In genomic region chr13:79992111-79992510, GRCh38 we compare ENCODE assay signal across 34 cellular contexts.
"Had no signal": no experiment of that assay in that cellular context is flagged by ENCODE, and none has a peak within 500 bp of the region (broad histone marks: within the 10 kb centered on the region; RNA-seq: fewer than 3 reads in every experiment).

No MANE protein-coding gene starts in this region.

- H3K9me3 Mint-ChIP-seq: activated CD4-positive, alpha-beta memory T cell treated with anti-CD3 and anti-CD28 coated beads for 36 hours; activated CD4-positive, alpha-beta T cell treated with anti-CD3 and anti-CD28 coated beads, Interleukin-2, amount 10 ng/mL, durations not matched to agents 7 days and 5 days; activated naive CD8-positive, alpha-beta T cell treated with anti-CD3 and anti-CD28 coated beads, Interleukin-2, amount 50 U/mL, for 24 hours; activated T-helper 1 cell treated with anti-CD3 and anti-CD28 coated beads, Interleukin-12 subunit alpha, Interleukin-12 subunit beta, Interleukin-2, Interleukin-4 antibody, amounts not matched to agents 30 ng/mL and 10 ng/mL and 1 ng/mL, durations not matched to agents 14 hours and 24 hours and 36 hours; T-helper 1 cell treated with Interleukin-12 subunit alpha and Interleukin-12 subunit beta and Interleukin-4 antibody, amounts not matched to agents 30 μg/mL and 1 μg/mL, for 36 hours; T-helper 2 cell treated with Interferon-gamma antibody and Interleukin-4, amounts not matched to agents 5 μg/mL and 100 μg/mL, for 36 hours had no signal

- H3K4me2 ChIP-seq: SK-N-SH had no signal

- H3K9ac ChIP-seq: SK-N-SH had no signal

- H3K4me1 Mint-ChIP-seq: activated CD4-positive, alpha-beta T cell treated with anti-CD3 and anti-CD28 coated beads, Interleukin-2, amount 10 ng/mL, durations not matched to agents 7 days and 5 days; activated naive CD8-positive, alpha-beta T cell treated with anti-CD3 and anti-CD28 coated beads, Interleukin-2, amount 50 U/mL, for 24 hours; central memory CD8-positive, alpha-beta T cell had no signal

- H3K9me3 ChIP-seq: Peyer's patch, SJSA1, SK-N-SH had no signal

- DNase-seq: activated CD4-positive, alpha-beta memory T cell treated with anti-CD3 and anti-CD28 coated beads for 36 hours; activated CD4-positive, alpha-beta T cell treated with anti-CD3 and anti-CD28 coated beads, Interleukin-2, amount 10 ng/mL, durations not matched to agents 7 days and 5 days; activated CD8-positive, alpha-beta memory T cell treated with anti-CD3 and anti-CD28 coated beads, Interleukin-2, amount 50 U/mL, for 4 hours; activated gamma-delta T cell treated with Interleukin-2 at 50 U/mL for 16 hours; activated naive CD4-positive, alpha-beta T cell treated with anti-CD3 and anti-CD28 coated beads for 36 hours; activated naive CD8-positive, alpha-beta T cell treated with anti-CD3 and anti-CD28 coated beads, Interleukin-2, amount 50 U/mL, for 24 hours; activated T-cell treated with anti-CD3 and anti-CD28 coated beads for 4 hours; activated T-cell treated with anti-CD3 and anti-CD28 coated beads, Interleukin-2, amount 50 U/mL, for 4 hours; amniotic stem cell; aorta; brain microvascular endothelial cell; Kasumi-1; KG1; MG63; NCI-H1048; NCI-H1105 treated with DMSO at 0.1 percent for 48 hours; NCI-H1436; NCI-H1694; NCI-H1930; NCI-H2081 treated with DMSO at 0.1 percent for 48 hours; NCI-H345; NCI-H524 treated with DMSO at 0.1 percent for 48 hours; PC-3; Peyer's patch; RPMI8226; SHP77 treated with DMSO at 0.1 percent for 48 hours; SK-N-SH had no signal

- H3K36me3 ChIP-seq: brain microvascular endothelial cell, cardiac muscle cell, MG63, Peyer's patch, SJSA1 had no signal

- H3K27ac ChIP-seq: brain microvascular endothelial cell, cardiac muscle cell, Peyer's patch, SJSA1 had no signal

- H3K4me3 ChIP-seq: cardiac muscle cell, MG63, Peyer's patch, SJSA1 had no signal

- H3K4me3 Mint-ChIP-seq: activated CD4-positive, alpha-beta memory T cell treated with anti-CD3 and anti-CD28 coated beads for 36 hours; activated CD4-positive, alpha-beta T cell treated with anti-CD3 and anti-CD28 coated beads, Interleukin-2, amount 10 ng/mL, durations not matched to agents 7 days and 5 days; activated naive CD4-positive, alpha-beta T cell treated with anti-CD3 and anti-CD28 coated beads for 36 hours; activated naive CD8-positive, alpha-beta T cell treated with anti-CD3 and anti-CD28 coated beads, Interleukin-2, amount 50 U/mL, for 24 hours; activated T-cell treated with anti-CD3 and anti-CD28 coated beads, Interleukin-2, amount 50 U/mL, for 4 hours; activated T-helper 1 cell treated with anti-CD3 and anti-CD28 coated beads, Interleukin-12 subunit alpha, Interleukin-12 subunit beta, Interleukin-2, Interleukin-4 antibody, amounts not matched to agents 30 ng/mL and 10 ng/mL and 1 ng/mL, durations not matched to agents 14 hours and 24 hours and 36 hours; central memory CD8-positive, alpha-beta T cell; T-helper 1 cell treated with Interleukin-12 subunit alpha and Interleukin-12 subunit beta and Interleukin-4 antibody, amounts not matched to agents 30 μg/mL and 1 μg/mL, for 36 hours; T-helper 2 cell treated with Interferon-gamma antibody and Interleukin-4, amounts not matched to agents 5 μg/mL and 100 μg/mL, for 36 hours had no signal

- H3K36me3 Mint-ChIP-seq: activated CD4-positive, alpha-beta memory T cell treated with anti-CD3 and anti-CD28 coated beads for 36 hours; activated naive CD4-positive, alpha-beta T cell treated with anti-CD3 and anti-CD28 coated beads, Interleukin-2, amount 50 U/mL, for 72 hours had no signal

- H3K27me3 ChIP-seq: brain microvascular endothelial cell, cardiac muscle cell, MG63, Peyer's patch, SJSA1 had no signal

- H3K27me3 Mint-ChIP-seq: activated CD4-positive, alpha-beta memory T cell treated with anti-CD3 and anti-CD28 coated beads for 36 hours; activated CD4-positive, alpha-beta T cell treated with anti-CD3 and anti-CD28 coated beads, Interleukin-2, amount 10 ng/mL, durations not matched to agents 7 days and 5 days; activated naive CD8-positive, alpha-beta T cell treated with anti-CD3 and anti-CD28 coated beads, Interleukin-2, amount 50 U/mL, for 24 hours; central memory CD8-positive, alpha-beta T cell had no signal

- ATAC-seq: activated naive CD4-positive, alpha-beta T cell treated with anti-CD3 and anti-CD28 coated beads, Interleukin-2, amount 50 U/mL, for 72 hours; activated naive CD8-positive, alpha-beta T cell treated with anti-CD3 and anti-CD28 coated beads, Interleukin-2, amount 50 U/mL, for 24 hours; activated T-cell treated with anti-CD3 and anti-CD28 coated beads, Interleukin-2, amount 50 U/mL, for 4 hours; PC-3 had no signal

- H3K27ac Mint-ChIP-seq: activated CD4-positive, alpha-beta memory T cell treated with anti-CD3 and anti-CD28 coated beads for 36 hours; activated CD4-positive, alpha-beta T cell treated with anti-CD3 and anti-CD28 coated beads, Interleukin-2, amount 10 ng/mL, durations not matched to agents 7 days and 5 days; activated naive CD4-positive, alpha-beta T cell treated with anti-CD3 and anti-CD28 coated beads for 36 hours; activated naive CD4-positive, alpha-beta T cell treated with anti-CD3 and anti-CD28 coated beads, Interleukin-2, amount 50 U/mL, for 72 hours; activated naive CD8-positive, alpha-beta T cell treated with anti-CD3 and anti-CD28 coated beads, Interleukin-2, amount 50 U/mL, for 24 hours; activated T-helper 1 cell treated with anti-CD3 and anti-CD28 coated beads, Interleukin-12 subunit alpha, Interleukin-12 subunit beta, Interleukin-2, Interleukin-4 antibody, amounts not matched to agents 30 ng/mL and 10 ng/mL and 1 ng/mL, durations not matched to agents 14 hours and 24 hours and 36 hours; T-helper 1 cell treated with Interleukin-12 subunit alpha and Interleukin-12 subunit beta and Interleukin-4 antibody, amounts not matched to agents 30 μg/mL and 1 μg/mL, for 36 hours; T-helper 2 cell treated with Interferon-gamma antibody and Interleukin-4, amounts not matched to agents 5 μg/mL and 100 μg/mL, for 36 hours had no signal

- H3K4me1 ChIP-seq: Peyer's patch had no signal
